ENCODE assay signal across 14 cellular contexts in genomic region chr2:138476940-138477339, GRCh38. TPM values are rescaled to one million over a fixed set of nuclear protein-coding genes. Genes with fewer than 3 reads are reported as not detected.
DNase-seq lines count a peak whose midpoint lies in the region; ATAC-seq and TF ChIP-seq lines count a peak whose summit lies in the region.
"Had no signal": no experiment of that assay in that cellular context is flagged by ENCODE, and none has a peak within 500 bp of the region (broad histone marks: within the 10 kb centered on the region; RNA-seq: fewer than 3 reads in every experiment).

No MANE protein-coding gene starts in this region.

- in situ Hi-C loops in ACHN (cut with HindIII; ENCODE audit: low pct_ligation_motif_present, low pct_unique_long_range_greater_than_20kb, low sequenced_read_pairs) (no loop called here), gastrocnemius medialis (cut with MboI; ENCODE audit: low sequenced_read_pairs in 4 of 4) (no loop called here)

- intact Hi-C loops in gastrocnemius medialis (cut with DNase I; ENCODE audit: low total_unique reads) = no loop called here

- H4K20me1 ChIP-seq in OCI-LY1 (ENCODE audit: insufficient read depth, low read length) = no peaks in the 10 kb centered on the region

- no peaks in the 10 kb centered on the region for H3K4me1 Mint-ChIP-seq in activated T-helper 17 cell treated with anti-CD3 and anti-CD28 coated beads, Interleukin-2, amount 50 U/mL, for 72 hours
- H3K4me1 Mint-ChIP-seq: activated CD4-positive, alpha-beta T cell treated with anti-CD3 and anti-CD28 coated beads, Interleukin-2, amount 10 ng/mL, durations not matched to agents 24 days and 14 days had no signal

- H3K9me2 ChIP-seq in OCI-LY1 (ENCODE audit: low read depth, low read length) = no peaks in the 10 kb centered on the region

- no peak for TF ChIP-seq POLR2A in gastrocnemius medialis (IDR thresholded peaks at IDR 0.05)

- H3K36me3 Mint-ChIP-seq in activated T-helper 17 cell treated with anti-CD3 and anti-CD28 coated beads, Interleukin-2, amount 50 U/mL, for 72 hours (ENCODE audit: low read depth) = no peaks in the 10 kb centered on the region
- H3K36me3 Mint-ChIP-seq: activated naive CD8-positive, alpha-beta T cell treated with anti-CD3 and anti-CD28 coated beads for 36 hours had no signal

- TF ChIP-seq CTCF in OCI-LY1 (IDR thresholded peaks at IDR 0.05; ENCODE audit: low read length) (peak; percentile 37; the same call in 1 of the 2 replicates), foreskin keratinocyte (conservative IDR thresholded peaks at IDR 0.05) (peak; percentile 9), gastrocnemius medialis (IDR thresholded peaks at IDR 0.05 in 4 of 5, conservative IDR thresholded peaks at IDR 0.05 in 1 of 5) (no peak)

- no peak overlapping the region for H3K27ac Mint-ChIP-seq in activated T-helper 17 cell treated with anti-CD3 and anti-CD28 coated beads, Interleukin-2, amount 50 U/mL, for 72 hours
- H3K27ac Mint-ChIP-seq: activated CD4-positive, alpha-beta T cell treated with anti-CD3 and anti-CD28 coated beads, Interleukin-2, amount 10 ng/mL, durations not matched to agents 24 days and 14 days; activated naive CD8-positive, alpha-beta T cell treated with anti-CD3 and anti-CD28 coated beads for 36 hours; T-helper 1 cell treated with Interleukin-12 subunit alpha and Interleukin-12 subunit beta and Interleukin-4 antibody, amounts not matched to agents 30 μg/mL and 1 μg/mL, for 36 hours had no signal

- H3K9me3 Mint-ChIP-seq in activated T-helper 17 cell treated with anti-CD3 and anti-CD28 coated beads, Interleukin-2, amount 50 U/mL, for 72 hours = no peaks in the 10 kb centered on the region
- H3K9me3 Mint-ChIP-seq: activated CD4-positive, alpha-beta T cell treated with anti-CD3 and anti-CD28 coated beads, Interleukin-2, amount 10 ng/mL, durations not matched to agents 24 days and 14 days; activated naive CD8-positive, alpha-beta T cell treated with anti-CD3 and anti-CD28 coated beads for 36 hours; T-helper 1 cell treated with Interleukin-12 subunit alpha and Interleukin-12 subunit beta and Interleukin-4 antibody, amounts not matched to agents 30 μg/mL and 1 μg/mL, for 36 hours had no signal

- H3K9me3 ChIP-seq in OCI-LY1 (ENCODE audit: low read length) = no peaks in the 10 kb centered on the region
- H3K9me3 ChIP-seq in SJCRH30 (replicated peaks) = no peaks in the 10 kb centered on the region
- no peaks in the 10 kb centered on the region for H3K9me3 ChIP-seq in gastrocnemius medialis

- H3F3A ChIP-seq in OCI-LY1 (ENCODE audit: insufficient read depth, low read length) = no peaks in the 10 kb centered on the region

- H3K27me3 ChIP-seq in OCI-LY1 (ENCODE audit: insufficient read depth, low read length) = no peaks in the 10 kb centered on the region
- no peaks in the 10 kb centered on the region for H3K27me3 ChIP-seq in foreskin keratinocyte
- H3K27me3 ChIP-seq in SJCRH30 = no peaks in the 10 kb centered on the region
- no peaks in the 10 kb centered on the region for H3K27me3 ChIP-seq in gastrocnemius medialis

- H3K27ac ChIP-seq in OCI-LY1 (ENCODE audit: low read depth, low read length, poor library complexity, severe bottlenecking) (no peak overlapping the region), foreskin keratinocyte (no peak overlapping the region), SJCRH30 (no peak overlapping the region), gastrocnemius medialis (no peak overlapping the region)
- H3K27ac ChIP-seq: parathyroid adenoma had no signal

- peaks cover 1% of the 10 kb centered on the region for H3K27me3 Mint-ChIP-seq in activated T-helper 17 cell treated with anti-CD3 and anti-CD28 coated beads, Interleukin-2, amount 50 U/mL, for 72 hours
- H3K27me3 Mint-ChIP-seq: activated naive CD8-positive, alpha-beta T cell treated with anti-CD3 and anti-CD28 coated beads for 36 hours had no signal

- ATAC-seq in GM18498 (IDR thresholded peaks at IDR 0.05; ENCODE audit: unreplicated experiment) = peak; percentile 39
- peak; percentile 28 for ATAC-seq in foreskin keratinocyte
- no peak for ATAC-seq in gastrocnemius medialis
- no peak for ATAC-seq in activated T-helper 17 cell treated with anti-CD3 and anti-CD28 coated beads, Interleukin-2, amount 50 U/mL, for 72 hours (replicated peaks)

- H3K4me2 ChIP-seq in OCI-LY1 (ENCODE audit: low read length) = no peak overlapping the region

- H3K4me1 ChIP-seq in OCI-LY1 (ENCODE audit: insufficient read depth, low read length, severe bottlenecking) (peaks cover 6% of the 10 kb centered on the region), foreskin keratinocyte (peaks cover 11% of the 10 kb centered on the region), SJCRH30 (no peaks in the 10 kb centered on the region), gastrocnemius medialis (no peaks in the 10 kb centered on the region)
- H3K4me1 ChIP-seq: parathyroid adenoma had no signal

- H3K4me3 Mint-ChIP-seq in activated T-helper 17 cell treated with anti-CD3 and anti-CD28 coated beads, Interleukin-2, amount 50 U/mL, for 72 hours = no peak overlapping the region
- H3K4me3 Mint-ChIP-seq: activated CD4-positive, alpha-beta T cell treated with anti-CD3 and anti-CD28 coated beads, Interleukin-2, amount 10 ng/mL, durations not matched to agents 24 days and 14 days; activated naive CD8-positive, alpha-beta T cell treated with anti-CD3 and anti-CD28 coated beads for 36 hours; T-helper 1 cell treated with Interleukin-12 subunit alpha and Interleukin-12 subunit beta and Interleukin-4 antibody, amounts not matched to agents 30 μg/mL and 1 μg/mL, for 36 hours had no signal

- no peaks in the 10 kb centered on the region for H3K79me2 ChIP-seq in OCI-LY1 (ENCODE audit: insufficient read depth, low read length)
- H3K79me2 ChIP-seq: parathyroid adenoma had no signal

- H3K9ac ChIP-seq in OCI-LY1 (ENCODE audit: low read length) = no peak overlapping the region
- H3K9ac ChIP-seq: parathyroid adenoma had no signal

- H3K36me3 ChIP-seq in OCI-LY1 (ENCODE audit: insufficient read depth, low read length) (no peaks in the 10 kb centered on the region), SJCRH30 (no peaks in the 10 kb centered on the region), gastrocnemius medialis (no peaks in the 10 kb centered on the region)

- DNase-seq in ACHN (peak; percentile 8), foreskin keratinocyte (no peak), SJCRH30 (no peak), NCI-H1092 treated with DMSO at 0.1 percent for 48 hours (lab: John Stamatoyannopoulos, UW) (no peak), gastrocnemius medialis (no peak)
- DNase-seq: activated CD4-positive, alpha-beta T cell treated with anti-CD3 and anti-CD28 coated beads, Interleukin-2, amount 10 ng/mL, durations not matched to agents 24 days and 14 days; activated naive CD8-positive, alpha-beta T cell treated with anti-CD3 and anti-CD28 coated beads for 36 hours; activated T-cell treated with anti-CD3 and anti-CD28 coated beads, Interleukin-2, amount 50 U/mL, for 1 hour; DMS153 had no signal

- no peak overlapping the region for H3K4me3 ChIP-seq in OCI-LY1 (ENCODE audit: low read depth, low read length, poor library complexity, severe bottlenecking)
- H3K4me3 ChIP-seq in SJCRH30 = no peak overlapping the region
- H3K4me3 ChIP-seq in gastrocnemius medialis = no peak overlapping the region

- no peak overlapping the region for H2AFZ ChIP-seq in OCI-LY1 (ENCODE audit: low read length)
- H2AFZ ChIP-seq: parathyroid adenoma had no signal

RNA-seq across cellular contexts. Expression of gene SPOPL, which starts 24.6 kb away (rescaled TPM):
- total RNA-seq in foreskin keratinocyte (14.5 and 14.9 TPM in 2 replicates), gastrocnemius medialis (10 to 100 TPM; 11.2 to 17.7 (median 12.5) TPM)
- polyA plus RNA-seq in foreskin keratinocyte = 2.7 and 3.6 TPM in 2 replicates
- total RNA-seq in SJCRH30 (2014; rRNA removed; shearing (Covaris generic)) = 21.3 TPM in 2 replicates
- 10 to 100 TPM; 12.8 to 15.6 TPM for total RNA-seq in activated T-helper 17 cell treated with anti-CD3 and anti-CD28 coated beads, Interleukin-2, amount 50 U/mL, for 72 hours

Comparison
In these comparisons a context has a peak if more than half of its experiments do, and no peak if none do; other contexts are left out.
1. ATAC-seq: peak in GM18498 (single experiment) and foreskin keratinocyte (single experiment); none in gastrocnemius medialis (0 of 2) and activated T-helper 17 cell treated with anti-CD3 and anti-CD28 coated beads, Interleukin-2, amount 50 U/mL, for 72 hours (single experiment).
2. CTCF ChIP-seq: peak in OCI-LY1 (single experiment) and foreskin keratinocyte (single experiment); none in gastrocnemius medialis (0 of 5).